In the genomic region with DNA sequence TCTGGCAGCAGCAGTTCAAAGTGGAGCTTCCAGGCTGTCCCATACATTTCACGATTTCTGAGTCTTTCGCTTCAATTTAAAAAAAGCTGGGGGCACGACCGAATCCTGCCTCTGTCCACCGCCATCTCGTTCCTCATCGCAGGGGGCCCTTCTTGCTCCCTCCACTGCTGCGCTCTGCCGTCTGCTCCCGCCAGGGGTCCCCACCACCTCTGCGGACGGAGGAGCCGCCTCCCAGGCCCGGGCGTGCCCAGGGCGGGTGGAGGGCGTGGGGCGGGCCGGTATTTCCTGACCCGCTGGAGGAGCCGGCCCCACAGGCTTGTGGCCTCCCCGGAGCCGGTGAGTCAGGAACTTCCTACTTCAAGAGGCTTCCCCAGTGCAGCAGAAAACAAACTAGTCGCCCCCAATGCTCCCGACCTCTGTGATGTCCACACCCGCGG, we compare ENCODE assay signal across 8 cellular contexts. TPM values are rescaled to one million over a fixed set of nuclear protein-coding genes. Genes with fewer than 3 reads are reported as not detected.
DNase-seq lines count a peak whose midpoint lies in the region; ATAC-seq and TF ChIP-seq lines count a peak whose summit lies in the region.

No MANE protein-coding gene starts in this region.

- peak overlapping the region; percentile 61 to 81 (median 73) for H3K9ac ChIP-seq in BLaER1 treated with 17β-estradiol and CSF1 and Interleukin-3, amounts not matched to agents 10 nM and 100 nM
- H3K9ac ChIP-seq in KMS-11 = peak overlapping the region; percentile 82

- no peaks in the 10 kb centered on the region for H3K9me3 ChIP-seq in BLaER1 treated with 17β-estradiol and CSF1 and Interleukin-3, amounts not matched to agents 10 nM and 100 nM (replicated peaks in 1 of 11)

- H3K36me3 ChIP-seq in BLaER1 treated with 17β-estradiol and CSF1 and Interleukin-3, amounts not matched to agents 10 nM and 100 nM = peaks cover 0 to 17% (median 4%) of the 10 kb centered on the region in 11 experiments; a peak in 17 of 22 replicates
- H3K36me3 ChIP-seq in KMS-11 (ENCODE audit: insufficient read depth) = no peaks in the 10 kb centered on the region

- peak overlapping the region; percentile 21 to 88 (median 83); a peak in 21 of 22 replicates for H3K27ac ChIP-seq in BLaER1 treated with 17β-estradiol and CSF1 and Interleukin-3, amounts not matched to agents 10 nM and 100 nM
- peak overlapping the region; percentile 92 for H3K27ac ChIP-seq in KMS-11
- H3K27ac ChIP-seq in substantia nigra (ENCODE audit: low read depth, low read length, poor library complexity, severe bottlenecking) = peak overlapping the region; percentile 87

- no peaks in the 10 kb centered on the region for H3K27me3 ChIP-seq in BLaER1 treated with 17β-estradiol and CSF1 and Interleukin-3, amounts not matched to agents 10 nM and 100 nM
- H3K27me3 ChIP-seq in KMS-11 (ENCODE audit: insufficient read depth, low read depth) = no peaks in the 10 kb centered on the region

- peaks cover 6% of the 10 kb centered on the region; the same call in 1 of the 2 replicates for H3K79me2 ChIP-seq in KMS-11 (ENCODE audit: insufficient read depth, low read depth)

- peaks cover 50% of the 10 kb centered on the region for H3K4me1 Mint-ChIP-seq in activated naive CD4-positive, alpha-beta T cell treated with anti-CD3 and anti-CD28 coated beads for 36 hours (ENCODE audit: low read depth)

- H3K9me3 Mint-ChIP-seq in activated naive CD4-positive, alpha-beta T cell treated with anti-CD3 and anti-CD28 coated beads for 36 hours = no peaks in the 10 kb centered on the region

- peak overlapping the region; percentile 87 to 99 (median 97) for H3K4me2 ChIP-seq in BLaER1 treated with 17β-estradiol and CSF1 and Interleukin-3, amounts not matched to agents 10 nM and 100 nM
- H3K4me2 ChIP-seq in KMS-11 = peak overlapping the region; percentile 100

- H3K4me3 Mint-ChIP-seq in activated naive CD4-positive, alpha-beta T cell treated with anti-CD3 and anti-CD28 coated beads for 36 hours = peak overlapping the region; percentile 92

- CTCF ChIA-PET in activated naive CD4-positive, alpha-beta T cell treated with anti-CD3 and anti-CD28 coated beads for 36 hours (lab: Charles Lee) = interaction anchor here (0.7 to 1.8 kb wide), 32 partner anchors 9 to 356 kb away, joined by 3 to 24 read pairs (median 4); partner anchors contain the start of genes C9orf78, GPR107 and TOR1B

- peak overlapping the region; percentile 99 for H3K27ac Mint-ChIP-seq in activated naive CD4-positive, alpha-beta T cell treated with anti-CD3 and anti-CD28 coated beads for 36 hours

- DNase-seq in SK-N-DZ (ENCODE audit: low spot score) (peak; percentile 78), germinal center (ENCODE audit: low spot score) (peak; percentile 77), occipital lobe (lab: John Stamatoyannopoulos, UW) (peak; percentile 80), substantia nigra (lab: John Stamatoyannopoulos, UW) (peak; percentile 36 to 91 (median 79))
- DNase-seq in activated naive CD4-positive, alpha-beta T cell treated with anti-CD3 and anti-CD28 coated beads for 36 hours = peak; percentile 96

- ATAC-seq in GM19397 (IDR thresholded peaks at IDR 0.05; ENCODE audit: unreplicated experiment) = peak; percentile 26

- peak overlapping the region; percentile 46 to 64 (median 54) for H3K4me3 ChIP-seq in BLaER1 treated with 17β-estradiol and CSF1 and Interleukin-3, amounts not matched to agents 10 nM and 100 nM
- no peak overlapping the region for H3K4me3 ChIP-seq in KMS-11 (IDR thresholded peaks at IDR 0.05; ENCODE audit: insufficient read depth, low read depth, low read length)

- peak; percentile 77 for TF ChIP-seq CTCF in KMS-11 (conservative IDR thresholded peaks at IDR 0.05; ENCODE audit: low read depth, low read length)

- peak overlapping the region; percentile 63; the same call in 1 of the 2 replicates for H2AFZ ChIP-seq in KMS-11 (ENCODE audit: low read depth)

- intact Hi-C loops in activated naive CD4-positive, alpha-beta T cell treated with anti-CD3 and anti-CD28 coated beads for 36 hours (cut with micrococcal nuclease) = loop anchor here (1.0 to 10.0 kb wide), 8 partner anchors 47 to 1387 kb away; no protein-coding TSS in a partner anchor

- H4K20me1 ChIP-seq in BLaER1 treated with 17β-estradiol and CSF1 and Interleukin-3, amounts not matched to agents 10 nM and 100 nM = no peaks in the 10 kb centered on the region; a peak in 1 of 22 replicates
- H4K20me1 ChIP-seq in KMS-11 (ENCODE audit: insufficient read depth) = no peaks in the 10 kb centered on the region

- peaks cover 62 to 70% (median 67%) of the 10 kb centered on the region in 10 experiments for H3K4me1 ChIP-seq in BLaER1 treated with 17β-estradiol and CSF1 and Interleukin-3, amounts not matched to agents 10 nM and 100 nM
- H3K4me1 ChIP-seq in KMS-11 (ENCODE audit: low read depth, poor library complexity, severe bottlenecking) = peaks cover 36% of the 10 kb centered on the region

- peaks cover 20% of the 10 kb centered on the region for H3K36me3 Mint-ChIP-seq in activated naive CD4-positive, alpha-beta T cell treated with anti-CD3 and anti-CD28 coated beads for 36 hours (ENCODE audit: low read depth)

- H3K27me3 Mint-ChIP-seq in activated naive CD4-positive, alpha-beta T cell treated with anti-CD3 and anti-CD28 coated beads for 36 hours (ENCODE audit: low read depth) = no peaks in the 10 kb centered on the region

RNA-seq across cellular contexts. Expression of gene USP20, which starts 50.4 kb away (rescaled TPM):
- 12.4 and 23.8 TPM in 2 replicates for polyA plus RNA-seq in SK-N-DZ (2014; cell fraction: cytosol; rRNA removed)
- 72.5 and 99.4 TPM in 2 replicates for polyA plus RNA-seq in SK-N-DZ (2014; cell fraction: nucleus; rRNA removed)
- total RNA-seq in activated naive CD4-positive, alpha-beta T cell treated with anti-CD3 and anti-CD28 coated beads for 36 hours = 10 to 100 TPM; 54.7 to 54.9 TPM
- 9.8 TPM for total RNA-seq in occipital lobe

RNA-seq across cellular contexts. Expression of gene C9orf78, which starts 50.6 kb away (rescaled TPM):
- 102 and 127 TPM in 2 replicates for polyA plus RNA-seq in SK-N-DZ (2014; cell fraction: cytosol; rRNA removed)
- 16.2 and 22.4 TPM in 2 replicates for polyA plus RNA-seq in SK-N-DZ (2014; cell fraction: nucleus; rRNA removed)
- 10 to 100 TPM; 45.3 to 45.7 TPM for total RNA-seq in activated naive CD4-positive, alpha-beta T cell treated with anti-CD3 and anti-CD28 coated beads for 36 hours
- total RNA-seq in occipital lobe = 40.2 TPM
